In the genomic region with DNA sequence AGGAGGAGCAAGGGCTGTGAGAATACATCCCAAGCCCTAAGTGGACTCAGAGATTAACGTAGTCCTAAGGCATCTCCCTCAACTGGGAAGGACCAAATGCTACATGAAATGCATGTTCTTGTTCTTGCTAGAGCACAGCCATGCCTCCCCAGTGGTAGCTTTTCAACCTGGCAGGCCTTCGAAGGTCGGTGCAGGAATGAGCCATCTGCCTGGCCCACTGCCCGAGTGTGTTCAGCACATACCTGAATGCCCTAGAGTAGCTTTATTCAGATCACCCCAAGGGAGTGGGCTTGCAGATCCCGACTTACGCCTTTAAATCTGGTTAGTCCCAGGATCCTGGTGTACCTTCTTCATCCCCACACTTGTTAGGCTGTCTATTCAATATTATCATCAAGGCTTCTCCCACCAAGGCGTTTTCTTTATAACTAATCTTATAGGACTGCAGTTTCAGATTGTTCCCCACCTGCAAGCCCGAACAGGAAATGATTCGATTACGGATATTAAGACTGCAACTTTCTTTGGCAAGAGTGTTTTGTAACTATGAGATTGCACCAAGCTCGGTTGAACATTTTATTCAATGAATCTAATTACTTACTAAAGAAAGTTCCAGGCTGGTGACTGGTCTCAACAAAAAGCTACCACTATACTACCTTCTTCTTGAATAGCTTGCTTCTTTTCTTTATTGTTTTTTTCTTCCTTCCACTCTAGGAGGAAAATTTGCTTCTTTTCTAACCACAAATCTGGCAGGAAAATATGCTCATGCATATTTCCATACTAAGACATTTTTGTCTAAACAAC, we compare ENCODE assay signal across 13 cellular contexts.
A peak's percentile ranks its signal among the peaks of the same experiment; 100 is the strongest.
DNase-seq lines count a peak whose midpoint lies in the region; ATAC-seq and TF ChIP-seq lines count a peak whose summit lies in the region.
"Had no signal": no experiment of that assay in that cellular context is flagged by ENCODE, and none has a peak within 500 bp of the region (broad histone marks: within the 10 kb centered on the region; RNA-seq: fewer than 3 reads in every experiment).

No MANE protein-coding gene starts in this region.

- no peaks in the 10 kb centered on the region for H3K27me3 ChIP-seq in BLaER1
- no peaks in the 10 kb centered on the region for H3K27me3 ChIP-seq in IMR-90 (ENCODE audit: control insufficient read depth, insufficient read depth, low read length)
- H3K27me3 ChIP-seq: tibial nerve had no signal

- peak overlapping the region; percentile 24; the same call in 1 of the 2 replicates for H3K18ac ChIP-seq in IMR-90 (ENCODE audit: low read depth, low read length)

- H3K36me3 ChIP-seq in BLaER1 (peaks cover 23% of the 10 kb centered on the region), IMR-90 (ENCODE audit: control insufficient read depth, insufficient read depth, low read length) (peaks cover 3% of the 10 kb centered on the region; the same call in 1 of the 2 replicates)

- H3K56ac ChIP-seq in IMR-90 (ENCODE audit: extremely low read depth, insufficient read depth, low read length), result no peak overlapping the region

- dilution Hi-C loops in IMR-90 (cut with HindIII; ENCODE audit: low sequenced_read_pairs, unreplicated experiment), result no loop called here

- H3K23ac ChIP-seq in IMR-90 (ENCODE audit: low read depth, low read length), result peak overlapping the region; percentile 64

- peaks cover 28% of the 10 kb centered on the region for H3K9me1 ChIP-seq in IMR-90 (ENCODE audit: insufficient read depth, low read length)

- H3K27ac ChIP-seq in BLaER1 (peak overlapping the region; percentile 22; the same call in 1 of the 2 replicates), IMR-90 (ENCODE audit: insufficient read depth, low read length) (peak overlapping the region; percentile 54; the same call in 1 of the 2 replicates)

- peak; percentile 60 for DNase-seq in IMR-90
- DNase-seq in choroid plexus epithelial cell (ENCODE audit: low read depth), result peak; percentile 49
- no peak for DNase-seq in T-helper 2 cell treated with Interferon-gamma antibody and Interleukin-4, amounts not matched to agents 5 μg/mL and 100 μg/mL, for 36 hours (ENCODE audit: low spot score)
- DNase-seq in SW480 (ENCODE audit: low spot score), result no peak
- no peak for DNase-seq in NCI-H1694 treated with DMSO at 0.1 percent for 48 hours (lab: John Stamatoyannopoulos, UW)
- DNase-seq in activated CD8-positive, alpha-beta T cell treated with anti-CD3 and anti-CD28 coated beads, Interleukin-2, amount 10 ng/mL, durations not matched to agents 7 days and 5 days, result no peak
- DNase-seq: activated CD8-positive, alpha-beta T cell treated with anti-CD3 and anti-CD28 coated beads for 36 hours; activated naive CD8-positive, alpha-beta T cell treated with anti-CD3 and anti-CD28 coated beads, Interleukin-2, amount 10 ng/mL, durations not matched to agents 7 days and 5 days; COR-L47 had no signal

- no TSS peak for BruUV-seq in IMR-90 (replicated peaks; lab: Mats Ljungman, UMichigan)

- no peaks in the 10 kb centered on the region for H3K9me3 Mint-ChIP-seq in nephron
- H3K9me3 Mint-ChIP-seq in T-helper 2 cell treated with Interferon-gamma antibody and Interleukin-4, amounts not matched to agents 5 μg/mL and 100 μg/mL, for 36 hours, result no peaks in the 10 kb centered on the region
- H3K9me3 Mint-ChIP-seq in activated CD8-positive, alpha-beta T cell treated with anti-CD3 and anti-CD28 coated beads, Interleukin-2, amount 10 ng/mL, durations not matched to agents 7 days and 5 days (ENCODE audit: insufficient read depth), result no peaks in the 10 kb centered on the region
- H3K9me3 Mint-ChIP-seq: activated CD8-positive, alpha-beta T cell treated with anti-CD3 and anti-CD28 coated beads for 36 hours; activated naive CD8-positive, alpha-beta T cell treated with anti-CD3 and anti-CD28 coated beads, Interleukin-2, amount 10 ng/mL, durations not matched to agents 7 days and 5 days had no signal

- peak overlapping the region; percentile 74 for H3K14ac ChIP-seq in IMR-90 (replicated peaks; ENCODE audit: low read depth, low read length)

- H3K4me2 ChIP-seq in BLaER1 (peak overlapping the region; percentile 54), IMR-90 (ENCODE audit: low read depth, low read length) (peak overlapping the region; percentile 22; the same call in 1 of the 2 replicates)

- no peak overlapping the region for H2AK9ac ChIP-seq in IMR-90 (replicated peaks; ENCODE audit: low read depth, low read length, poor library complexity)

- H3K27ac Mint-ChIP-seq in nephron, result peak overlapping the region; percentile 47 to 90 (median 89)
- no peak overlapping the region for H3K27ac Mint-ChIP-seq in T-helper 2 cell treated with Interferon-gamma antibody and Interleukin-4, amounts not matched to agents 5 μg/mL and 100 μg/mL, for 36 hours
- H3K27ac Mint-ChIP-seq in activated CD8-positive, alpha-beta T cell treated with anti-CD3 and anti-CD28 coated beads, Interleukin-2, amount 10 ng/mL, durations not matched to agents 7 days and 5 days, result no peak overlapping the region
- H3K27ac Mint-ChIP-seq: activated CD8-positive, alpha-beta T cell treated with anti-CD3 and anti-CD28 coated beads for 36 hours; activated naive CD8-positive, alpha-beta T cell treated with anti-CD3 and anti-CD28 coated beads, Interleukin-2, amount 10 ng/mL, durations not matched to agents 7 days and 5 days had no signal

- CTCF ChIA-PET in IMR-90 (lab: Yijun Ruan, JAX), result interaction anchor here (1.0 to 1.8 kb wide), 2 partner anchors 33 to 49 kb away, joined by 3 to 9 read pairs; no protein-coding TSS in a partner anchor
- CTCF ChIA-PET in activated CD8-positive, alpha-beta T cell treated with anti-CD3 and anti-CD28 coated beads, Interleukin-2, amount 10 ng/mL, durations not matched to agents 7 days and 5 days (lab: Charles Lee), result interaction anchor here (0.6 to 4.6 kb wide), 11 partner anchors 13 to 455 kb away, joined by 3 to 153 read pairs (median 5); no protein-coding TSS in a partner anchor

- peak overlapping the region; percentile 2 for H2BK5ac ChIP-seq in IMR-90 (ENCODE audit: low read depth, low read length, poor library complexity, severe bottlenecking)

- H3K4me1 ChIP-seq in BLaER1 (peaks cover 49% of the 10 kb centered on the region), IMR-90 (ENCODE audit: control insufficient read depth, insufficient read depth, low read length) (peaks cover 21% of the 10 kb centered on the region)

- H4K91ac ChIP-seq in IMR-90 (ENCODE audit: insufficient read depth, low read depth, low read length), result peak overlapping the region; percentile 49

- 97% methylated on average over 5 of the region's 11 CpGs; no CpG with 5 or more reads in 1 of the 2 experiments for WGBS in IMR-90 (ENCODE audit: extremely low coverage in 2 of 2, insufficient read length in 1 of 2), 2 experiments

- peak overlapping the region; percentile 50; the same call in 1 of the 3 replicates for H2BK15ac ChIP-seq in IMR-90 (ENCODE audit: low read depth, low read length)

- TF ChIP-seq CTCF in IMR-90 (conservative IDR thresholded peaks at IDR 0.05; ENCODE audit: low read depth, low read length) (no peak), choroid plexus epithelial cell (conservative IDR thresholded peaks at IDR 0.05; ENCODE audit: low read depth, low read length) (no peak), nephron (IDR thresholded peaks at IDR 0.05; ENCODE audit: unreplicated experiment in 3 of 3) (no peak)

- H2BK20ac ChIP-seq in IMR-90 (ENCODE audit: low read depth, low read length), result peak overlapping the region; percentile 62; the same call in 1 of the 2 replicates

- peaks cover 33 to 79% of the 10 kb centered on the region in 2 experiments for H3K79me1 ChIP-seq in IMR-90 (ENCODE audit: low read depth in 1 of 2, low read length in 2 of 2)

- H3K4ac ChIP-seq in IMR-90 (ENCODE audit: low read depth, low read length), result peak overlapping the region; percentile 35

- H3K9me3 ChIP-seq in BLaER1 (no peaks in the 10 kb centered on the region), IMR-90 (ENCODE audit: control insufficient read depth, insufficient read depth, low read length) (no peaks in the 10 kb centered on the region)
- H3K9me3 ChIP-seq: tibial nerve had no signal

- in situ Hi-C loops in IMR-90 (cut with MboI; ENCODE audit: low sequenced_read_pairs), result no loop called here

- no peak for TF ChIP-seq POLR2A in IMR-90 (IDR thresholded peaks at IDR 0.05; ENCODE audit: low read depth, low read length)

- peaks cover 38% of the 10 kb centered on the region for H3K4me1 Mint-ChIP-seq in nephron
- H3K4me1 Mint-ChIP-seq in T-helper 2 cell treated with Interferon-gamma antibody and Interleukin-4, amounts not matched to agents 5 μg/mL and 100 μg/mL, for 36 hours (ENCODE audit: low read depth), result peaks cover 16% of the 10 kb centered on the region
- peaks cover 32% of the 10 kb centered on the region for H3K4me1 Mint-ChIP-seq in activated CD8-positive, alpha-beta T cell treated with anti-CD3 and anti-CD28 coated beads, Interleukin-2, amount 10 ng/mL, durations not matched to agents 7 days and 5 days (ENCODE audit: low read depth)

- H4K20me1 ChIP-seq in BLaER1, result no peaks in the 10 kb centered on the region; the same call in 1 of the 2 replicates
- H4K20me1 ChIP-seq in IMR-90 (ENCODE audit: insufficient read depth, low read length), result peaks cover 20% of the 10 kb centered on the region

- intact Hi-C loops in IMR-90 (cut with micrococcal nuclease), result loop anchor here (2.0 kb wide), 1 partner anchor 49 kb away; no protein-coding TSS in a partner anchor

- H3K36me3 Mint-ChIP-seq in nephron (ENCODE audit: low read depth), result peaks cover 19% of the 10 kb centered on the region
- no peaks in the 10 kb centered on the region for H3K36me3 Mint-ChIP-seq in T-helper 2 cell treated with Interferon-gamma antibody and Interleukin-4, amounts not matched to agents 5 μg/mL and 100 μg/mL, for 36 hours (ENCODE audit: low read depth)
- peaks cover 6% of the 10 kb centered on the region for H3K36me3 Mint-ChIP-seq in activated CD8-positive, alpha-beta T cell treated with anti-CD3 and anti-CD28 coated beads, Interleukin-2, amount 10 ng/mL, durations not matched to agents 7 days and 5 days (ENCODE audit: low read depth)

- H2AK5ac ChIP-seq in IMR-90 (ENCODE audit: low read depth, low read length), result peak overlapping the region; percentile 96

- peak overlapping the region in 1 of 2 experiments; percentile 41; a peak in 3 of 4 replicates for H4K8ac ChIP-seq in IMR-90 (ENCODE audit: low read depth in 2 of 2, low read length in 2 of 2)

- POLR2A ChIA-PET in IMR-90 (lab: Charles Lee; ENCODE audit: unreplicated experiment), result interaction anchor here (0.6 kb wide), 1 partner anchor 28 kb away, joined by 4 read pairs; no protein-coding TSS in a partner anchor
- POLR2A ChIA-PET in activated CD8-positive, alpha-beta T cell treated with anti-CD3 and anti-CD28 coated beads, Interleukin-2, amount 10 ng/mL, durations not matched to agents 7 days and 5 days (lab: Charles Lee), result interaction anchor here (1.3 kb wide), 1 partner anchor 24 kb away, joined by 4 read pairs; no protein-coding TSS in a partner anchor

- H2BK120ac ChIP-seq in IMR-90 (ENCODE audit: low read depth, low read length), result peak overlapping the region; percentile 57

- no peak for TF ChIP-seq RAD21 in IMR-90 (IDR thresholded peaks at IDR 0.05; ENCODE audit: low read length)

- no peak; the same call in 1 of the 2 replicates for ATAC-seq in IMR-90 (ENCODE audit: low read depth)
- no peak for ATAC-seq in activated CD8-positive, alpha-beta T cell treated with anti-CD3 and anti-CD28 coated beads, Interleukin-2, amount 10 ng/mL, durations not matched to agents 7 days and 5 days
- ATAC-seq: GM12878 had no signal

- no peak overlapping the region for H2AFZ ChIP-seq in IMR-90 (replicated peaks; ENCODE audit: low read length, poor library complexity)

- H4K5ac ChIP-seq in IMR-90 (ENCODE audit: low read depth, low read length), result peak overlapping the region; percentile 24; the same call in 1 of the 2 replicates

- H3K9ac ChIP-seq in BLaER1 (no peak overlapping the region), IMR-90 (ENCODE audit: low read depth, low read length) (no peak overlapping the region)

- H3K27me3 Mint-ChIP-seq in nephron (ENCODE audit: low read depth), result no peaks in the 10 kb centered on the region
- no peaks in the 10 kb centered on the region for H3K27me3 Mint-ChIP-seq in T-helper 2 cell treated with Interferon-gamma antibody and Interleukin-4, amounts not matched to agents 5 μg/mL and 100 μg/mL, for 36 hours (ENCODE audit: low read depth)
- no peaks in the 10 kb centered on the region for H3K27me3 Mint-ChIP-seq in activated CD8-positive, alpha-beta T cell treated with anti-CD3 and anti-CD28 coated beads, Interleukin-2, amount 10 ng/mL, durations not matched to agents 7 days and 5 days (ENCODE audit: low read depth)
- H3K27me3 Mint-ChIP-seq: activated CD8-positive, alpha-beta T cell treated with anti-CD3 and anti-CD28 coated beads for 36 hours; activated naive CD8-positive, alpha-beta T cell treated with anti-CD3 and anti-CD28 coated beads, Interleukin-2, amount 10 ng/mL, durations not matched to agents 7 days and 5 days had no signal

- no peak overlapping the region for H3K4me3 ChIP-seq in BLaER1
- H3K4me3 ChIP-seq in IMR-90 (ENCODE audit: insufficient read depth, low read depth, low read length), result no peak overlapping the region
- no peak overlapping the region for H3K4me3 ChIP-seq in choroid plexus epithelial cell (ENCODE audit: low read depth, low read length)
- H3K4me3 ChIP-seq: GM12878, tibial nerve had no signal

- H3K4me3 Mint-ChIP-seq in nephron, result no peak overlapping the region
- H3K4me3 Mint-ChIP-seq in T-helper 2 cell treated with Interferon-gamma antibody and Interleukin-4, amounts not matched to agents 5 μg/mL and 100 μg/mL, for 36 hours, result no peak overlapping the region
- H3K4me3 Mint-ChIP-seq in activated CD8-positive, alpha-beta T cell treated with anti-CD3 and anti-CD28 coated beads, Interleukin-2, amount 10 ng/mL, durations not matched to agents 7 days and 5 days, result no peak overlapping the region
- H3K4me3 Mint-ChIP-seq: activated CD8-positive, alpha-beta T cell treated with anti-CD3 and anti-CD28 coated beads for 36 hours; activated naive CD8-positive, alpha-beta T cell treated with anti-CD3 and anti-CD28 coated beads, Interleukin-2, amount 10 ng/mL, durations not matched to agents 7 days and 5 days had no signal

Comparison
In these comparisons a context has a peak if more than half of its experiments do, and no peak if none do; other contexts are left out.
1. DNase-seq: peak in IMR-90 (single experiment) and choroid plexus epithelial cell (single experiment); none in T-helper 2 cell treated with Interferon-gamma antibody and Interleukin-4, amounts not matched to agents 5 μg/mL and 100 μg/mL, for 36 hours (single experiment), SW480 (single experiment), NCI-H1694 treated with DMSO at 0.1 percent for 48 hours (single experiment) and activated CD8-positive, alpha-beta T cell treated with anti-CD3 and anti-CD28 coated beads, Interleukin-2, amount 10 ng/mL, durations not matched to agents 7 days and 5 days (single experiment).
2. H3K27ac Mint-ChIP-seq: peak in nephron (3 of 3); none in T-helper 2 cell treated with Interferon-gamma antibody and Interleukin-4, amounts not matched to agents 5 μg/mL and 100 μg/mL, for 36 hours (single experiment) and activated CD8-positive, alpha-beta T cell treated with anti-CD3 and anti-CD28 coated beads, Interleukin-2, amount 10 ng/mL, durations not matched to agents 7 days and 5 days (single experiment).